In genomic region chr15:40104296-40104864, GRCh38 we compare ENCODE assay signal across 1 cellular context.
TF ChIP-seq lines count a peak whose summit lies in the region.

No MANE protein-coding gene starts in this region.

TF ChIP-seq in IMR-90, 13 proteins besides CTCF, POLR2A, EP300 and RAD21:
- TF ChIP-seq NFE2L2 (IDR thresholded peaks at IDR 0.05; ENCODE audit: low read depth, low read length): no peak
- no peak for TF ChIP-seq BHLHE40 (IDR thresholded peaks at IDR 0.05; ENCODE audit: low read depth, low read length)
- TF ChIP-seq ELK1 (IDR thresholded peaks at IDR 0.05; ENCODE audit: borderline replicate concordance, low read depth, low read length): no peak
- no peak for TF ChIP-seq MAFK (IDR thresholded peaks at IDR 0.05; ENCODE audit: low read depth, low read length)
- TF ChIP-seq SMC3 (IDR thresholded peaks at IDR 0.05; ENCODE audit: low read depth, low read length): no peak
- no peak for TF ChIP-seq MAZ (IDR thresholded peaks at IDR 0.05; ENCODE audit: borderline replicate concordance, low read depth, low read length)
- no peak for TF ChIP-seq FOS (IDR thresholded peaks at IDR 0.05; ENCODE audit: low read depth, low read length)
- no peak for TF ChIP-seq USF2 (IDR thresholded peaks at IDR 0.05; ENCODE audit: low read depth, low read length)
- TF ChIP-seq MXI1 (IDR thresholded peaks at IDR 0.05; ENCODE audit: borderline replicate concordance, low read depth, low read length): no peak
- TF ChIP-seq RCOR1 (IDR thresholded peaks at IDR 0.05; ENCODE audit: insufficient replicate concordance, low read length): no peak
- no peak for TF ChIP-seq CEBPB (IDR thresholded peaks at IDR 0.05; ENCODE audit: low read depth, low read length)
- TF ChIP-seq RFX5 (IDR thresholded peaks at IDR 0.05; ENCODE audit: low read depth, low read length): no peak
- no peak for TF ChIP-seq CHD1 (IDR thresholded peaks at IDR 0.05; ENCODE audit: low read depth, low read length)
TF ChIP-seq in IMR-90: peak in this region for 0.
